Comparison of ENCODE assay signal across 1 cellular context in the genomic region with DNA sequence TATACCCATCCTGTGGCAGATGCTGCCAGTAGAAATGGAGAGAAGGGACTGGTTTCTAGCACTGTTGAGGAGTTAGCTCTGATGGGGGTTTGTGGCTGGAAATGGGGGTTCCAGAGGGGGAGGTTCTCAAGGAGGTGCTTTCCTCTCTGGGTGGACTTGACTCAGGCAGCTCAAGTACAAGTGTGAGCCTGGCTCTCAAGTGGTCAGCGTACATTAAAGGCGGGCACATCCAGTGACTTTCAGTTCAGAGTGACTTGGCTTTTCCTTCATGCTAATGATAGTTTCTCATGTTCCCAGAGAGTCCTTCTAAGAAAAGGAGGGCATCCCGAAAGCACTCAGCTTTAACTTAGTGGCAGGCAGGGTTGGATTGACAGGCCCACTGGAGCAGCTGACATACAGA.
TF ChIP-seq lines count a peak whose summit lies in the region.

No MANE protein-coding gene starts in this region.

TF ChIP-seq in GM23338, 12 proteins besides CTCF, POLR2A, EP300 and RAD21 (continued from another document):
- TF ChIP-seq, protein P1, sequence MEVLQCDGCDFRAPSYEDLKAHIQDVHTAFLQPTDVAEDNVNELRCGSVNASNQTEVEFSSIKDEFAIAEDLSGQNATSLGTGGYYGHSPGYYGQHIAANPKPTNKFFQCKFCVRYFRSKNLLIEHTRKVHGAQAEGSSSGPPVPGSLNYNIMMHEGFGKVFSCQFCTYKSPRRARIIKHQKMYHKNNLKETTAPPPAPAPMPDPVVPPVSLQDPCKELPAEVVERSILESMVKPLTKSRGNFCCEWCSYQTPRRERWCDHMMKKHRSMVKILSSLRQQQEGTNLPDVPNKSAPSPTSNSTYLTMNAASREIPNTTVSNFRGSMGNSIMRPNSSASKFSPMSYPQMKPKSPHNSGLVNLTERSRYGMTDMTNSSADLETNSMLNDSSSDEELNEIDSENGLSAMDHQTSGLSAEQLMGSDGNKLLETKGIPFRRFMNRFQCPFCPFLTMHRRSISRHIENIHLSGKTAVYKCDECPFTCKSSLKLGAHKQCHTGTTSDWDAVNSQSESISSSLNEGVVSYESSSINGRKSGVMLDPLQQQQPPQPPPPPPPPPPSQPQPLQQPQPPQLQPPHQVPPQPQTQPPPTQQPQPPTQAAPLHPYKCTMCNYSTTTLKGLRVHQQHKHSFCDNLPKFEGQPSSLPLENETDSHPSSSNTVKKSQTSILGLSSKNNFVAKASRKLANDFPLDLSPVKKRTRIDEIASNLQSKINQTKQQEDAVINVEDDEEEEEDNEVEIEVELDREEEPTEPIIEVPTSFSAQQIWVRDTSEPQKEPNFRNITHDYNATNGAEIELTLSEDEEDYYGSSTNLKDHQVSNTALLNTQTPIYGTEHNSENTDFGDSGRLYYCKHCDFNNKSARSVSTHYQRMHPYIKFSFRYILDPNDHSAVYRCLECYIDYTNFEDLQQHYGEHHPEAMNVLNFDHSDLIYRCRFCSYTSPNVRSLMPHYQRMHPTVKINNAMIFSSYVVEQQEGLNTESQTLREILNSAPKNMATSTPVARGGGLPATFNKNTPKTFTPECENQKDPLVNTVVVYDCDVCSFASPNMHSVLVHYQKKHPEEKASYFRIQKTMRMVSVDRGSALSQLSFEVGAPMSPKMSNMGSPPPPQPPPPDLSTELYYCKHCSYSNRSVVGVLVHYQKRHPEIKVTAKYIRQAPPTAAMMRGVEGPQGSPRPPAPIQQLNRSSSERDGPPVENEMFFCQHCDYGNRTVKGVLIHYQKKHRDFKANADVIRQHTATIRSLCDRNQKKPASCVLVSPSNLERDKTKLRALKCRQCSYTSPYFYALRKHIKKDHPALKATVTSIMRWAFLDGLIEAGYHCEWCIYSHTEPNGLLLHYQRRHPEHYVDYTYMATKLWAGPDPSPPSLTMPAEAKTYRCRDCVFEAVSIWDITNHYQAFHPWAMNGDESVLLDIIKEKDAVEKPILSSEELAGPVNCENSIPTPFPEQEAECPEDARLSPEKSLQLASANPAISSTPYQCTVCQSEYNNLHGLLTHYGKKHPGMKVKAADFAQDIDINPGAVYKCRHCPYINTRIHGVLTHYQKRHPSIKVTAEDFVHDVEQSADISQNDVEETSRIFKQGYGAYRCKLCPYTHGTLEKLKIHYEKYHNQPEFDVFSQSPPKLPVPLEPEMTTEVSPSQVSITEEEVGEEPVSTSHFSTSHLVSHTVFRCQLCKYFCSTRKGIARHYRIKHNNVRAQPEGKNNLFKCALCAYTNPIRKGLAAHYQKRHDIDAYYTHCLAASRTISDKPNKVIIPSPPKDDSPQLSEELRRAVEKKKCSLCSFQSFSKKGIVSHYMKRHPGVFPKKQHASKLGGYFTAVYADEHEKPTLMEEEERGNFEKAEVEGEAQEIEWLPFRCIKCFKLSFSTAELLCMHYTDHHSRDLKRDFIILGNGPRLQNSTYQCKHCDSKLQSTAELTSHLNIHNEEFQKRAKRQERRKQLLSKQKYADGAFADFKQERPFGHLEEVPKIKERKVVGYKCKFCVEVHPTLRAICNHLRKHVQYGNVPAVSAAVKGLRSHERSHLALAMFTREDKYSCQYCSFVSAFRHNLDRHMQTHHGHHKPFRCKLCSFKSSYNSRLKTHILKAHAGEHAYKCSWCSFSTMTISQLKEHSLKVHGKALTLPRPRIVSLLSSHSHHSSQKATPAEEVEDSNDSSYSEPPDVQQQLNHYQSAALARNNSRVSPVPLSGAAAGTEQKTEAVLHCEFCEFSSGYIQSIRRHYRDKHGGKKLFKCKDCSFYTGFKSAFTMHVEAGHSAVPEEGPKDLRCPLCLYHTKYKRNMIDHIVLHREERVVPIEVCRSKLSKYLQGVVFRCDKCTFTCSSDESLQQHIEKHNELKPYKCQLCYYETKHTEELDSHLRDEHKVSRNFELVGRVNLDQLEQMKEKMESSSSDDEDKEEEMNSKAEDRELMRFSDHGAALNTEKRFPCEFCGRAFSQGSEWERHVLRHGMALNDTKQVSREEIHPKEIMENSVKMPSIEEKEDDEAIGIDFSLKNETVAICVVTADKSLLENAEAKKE (CRISPR knock-in tag; IDR thresholded peaks at IDR 0.05): no peak
- TF ChIP-seq ZNF331 (CRISPR knock-in tag; IDR thresholded peaks at IDR 0.05; ENCODE audit: low read depth) (no peak), STAT1 (IDR thresholded peaks at IDR 0.05; ENCODE audit: unreplicated experiment) (no peak)
- TF ChIP-seq, protein P2, sequence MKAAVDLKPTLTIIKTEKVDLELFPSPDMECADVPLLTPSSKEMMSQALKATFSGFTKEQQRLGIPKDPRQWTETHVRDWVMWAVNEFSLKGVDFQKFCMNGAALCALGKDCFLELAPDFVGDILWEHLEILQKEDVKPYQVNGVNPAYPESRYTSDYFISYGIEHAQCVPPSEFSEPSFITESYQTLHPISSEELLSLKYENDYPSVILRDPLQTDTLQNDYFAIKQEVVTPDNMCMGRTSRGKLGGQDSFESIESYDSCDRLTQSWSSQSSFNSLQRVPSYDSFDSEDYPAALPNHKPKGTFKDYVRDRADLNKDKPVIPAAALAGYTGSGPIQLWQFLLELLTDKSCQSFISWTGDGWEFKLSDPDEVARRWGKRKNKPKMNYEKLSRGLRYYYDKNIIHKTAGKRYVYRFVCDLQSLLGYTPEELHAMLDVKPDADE (IDR thresholded peaks at IDR 0.05): no peak
TF ChIP-seq in GM23338: peak in this region for 0.
